28 cellular contexts compared by ENCODE assay signal in genomic region chr11:2734181-2735052, GRCh38. TPM values are rescaled to one million over a fixed set of nuclear protein-coding genes. Genes with fewer than 3 reads are reported as not detected.
DNase-seq lines count a peak whose midpoint lies in the region; ATAC-seq, FAIRE-seq and TF ChIP-seq lines count a peak whose summit lies in the region.
"Had no signal": no experiment of that assay in that cellular context is flagged by ENCODE, and none has a peak within 500 bp of the region (broad histone marks: within the 10 kb centered on the region; RNA-seq: fewer than 3 reads in every experiment).

No MANE protein-coding gene starts in this region.

- no peaks in the 10 kb centered on the region for H3K36me3 Mint-ChIP-seq in natural killer cell
- H3K36me3 Mint-ChIP-seq: CD8-positive, alpha-beta T cell had no signal

- TF ChIP-seq EP300 in K562 (IDR thresholded peaks at IDR 0.05; ENCODE audit: low read length) = no peak

- no peak overlapping the region for H3K18ac ChIP-seq in mesenchymal stem cell (ENCODE audit: low read depth in 1 of 2, low read length in 2 of 2)

- H2AFZ ChIP-seq in K562 (ENCODE audit: low read depth, low read length) = no peak overlapping the region
- no peak overlapping the region for H2AFZ ChIP-seq in mesenchymal stem cell (ENCODE audit: low read depth, low read length)

- no peaks in the 10 kb centered on the region for H3K27me3 Mint-ChIP-seq in stimulated activated naive CD8-positive, alpha-beta T cell treated with anti-CD3 and anti-CD28 coated beads, Interleukin-15, amount 100 ng/mL, for 72 hours
- no peaks in the 10 kb centered on the region for H3K27me3 Mint-ChIP-seq in natural killer cell (ENCODE audit: low read depth in 2 of 2)
- H3K27me3 Mint-ChIP-seq: effector memory CD8-positive, alpha-beta T cell; naive thymus-derived CD4-positive, alpha-beta T cell had no signal

- H3K4me1 ChIP-seq in K562 (replicated peaks in 1 of 2; ENCODE audit: control insufficient read depth in 2 of 2, insufficient read depth in 2 of 2, low read length in 2 of 2) (peaks cover 17 to 53% of the 10 kb centered on the region in 2 experiments), mesenchymal stem cell (ENCODE audit: control insufficient read depth, insufficient read depth, low read depth, low read length) (peaks cover 70% of the 10 kb centered on the region)
- H3K4me1 ChIP-seq: HAP-1, thyroid gland had no signal

- no peak for ATAC-seq in stimulated activated naive CD8-positive, alpha-beta T cell treated with anti-CD3 and anti-CD28 coated beads, Interleukin-15, amount 100 ng/mL, for 72 hours
- ATAC-seq in stimulated activated naive CD8-positive, alpha-beta T cell treated with anti-CD3 and anti-CD28 coated beads, Interleukin-15, Interleukin-2, amounts not matched to agents 100 U/mL and 50 U/mL, for 24 hours = no peak
- ATAC-seq in K562 = no peak
- no peak for ATAC-seq in natural killer cell
- no peak for ATAC-seq in HG03457 (IDR thresholded peaks at IDR 0.05; ENCODE audit: unreplicated experiment)
- ATAC-seq: activated CD4-positive, CD25-positive, alpha-beta regulatory T cell treated with anti-CD3 and anti-CD28 coated beads, Interleukin-2, amount 50 U/mL, for 24 hours; activated T-cell treated with anti-CD3 and anti-CD28 coated beads, Interleukin-2, amount 50 U/mL, for 72 hours; CD8-positive, alpha-beta T cell; effector memory CD8-positive, alpha-beta T cell; HepG2; naive thymus-derived CD4-positive, alpha-beta T cell had no signal

- no peak overlapping the region for H2BK5ac ChIP-seq in mesenchymal stem cell (ENCODE audit: low read depth, low read length, poor library complexity, severe bottlenecking)

- no peaks in the 10 kb centered on the region for H3K4me1 Mint-ChIP-seq in stimulated activated naive CD8-positive, alpha-beta T cell treated with anti-CD3 and anti-CD28 coated beads, Interleukin-15, amount 100 ng/mL, for 72 hours
- no peaks in the 10 kb centered on the region for H3K4me1 Mint-ChIP-seq in natural killer cell

- FAIRE-seq in K562 (lab: Jason Lieb, UNC) = no peak
- FAIRE-seq: astrocyte, HepG2 had no signal

- H4K8ac ChIP-seq in mesenchymal stem cell (ENCODE audit: low read length) = no peak overlapping the region

- H3K36me3 ChIP-seq in K562 (ENCODE audit: control insufficient read depth, insufficient read depth, low read length) (no peaks in the 10 kb centered on the region), mesenchymal stem cell (ENCODE audit: control insufficient read depth in 1 of 2, insufficient read depth in 2 of 2, low read depth in 1 of 2, low read length in 2 of 2) (no peaks in the 10 kb centered on the region)
- H3K36me3 ChIP-seq: HAP-1, ovary, SJSA1, thyroid gland, vagina had no signal

- no peaks in the 10 kb centered on the region for H3K79me1 ChIP-seq in mesenchymal stem cell (replicated peaks; ENCODE audit: low read length, poor library complexity, severe bottlenecking)

- H3K4me2 ChIP-seq in K562 (ENCODE audit: insufficient read depth, low read length) (no peak overlapping the region), mesenchymal stem cell (ENCODE audit: low read length, poor library complexity, severe bottlenecking) (no peak overlapping the region)

- H2BK12ac ChIP-seq in mesenchymal stem cell (ENCODE audit: low read length in 2 of 2) = no peak overlapping the region

- no peak overlapping the region for H3K27ac ChIP-seq in K562 (ENCODE audit: extremely low read depth, low read depth, low read length)
- no peak overlapping the region for H3K27ac ChIP-seq in mesenchymal stem cell (ENCODE audit: low read length, poor library complexity, severe bottlenecking)
- H3K27ac ChIP-seq: ovary, SJSA1, thyroid gland, vagina had no signal

- intact Hi-C loops in K562 (cut with micrococcal nuclease) (no loop called here), natural killer cell (cut with micrococcal nuclease) (no loop called here)

- peak overlapping the region; percentile 40 for H2AK5ac ChIP-seq in mesenchymal stem cell (ENCODE audit: low read length, severe bottlenecking)

- peak overlapping the region; percentile 71 for H2BK15ac ChIP-seq in mesenchymal stem cell (ENCODE audit: low read depth, poor library complexity, severe bottlenecking)

- TF ChIP-seq POLR2A in K562 (conservative IDR thresholded peaks at IDR 0.05) = no peak

- 54% methylated on average over 30 of the region's 32 CpGs for WGBS in K562 (ENCODE audit: insufficient coverage, low coverage, missing lambda C conversion rate)
- 89% methylated on average over 31 of the region's 32 CpGs for WGBS in mesenchymal stem cell

- no peaks in the 10 kb centered on the region; the same call in 1 of the 2 replicates for H4K20me1 ChIP-seq in K562 (replicated peaks; ENCODE audit: control insufficient read depth, insufficient read depth, low read length)

- H2BK120ac ChIP-seq in mesenchymal stem cell (ENCODE audit: low read depth, low read length) = no peak overlapping the region

- H4K91ac ChIP-seq in mesenchymal stem cell (ENCODE audit: low read length) = no peak overlapping the region

- POLR2A ChIA-PET in K562 (lab: Yijun Ruan, JAX) = interaction anchor here (0.6 to 1.1 kb wide), 2 partner anchors 9 to 156 kb away, joined by 3 to 6 read pairs; no protein-coding TSS in a partner anchor

- H3K27ac Mint-ChIP-seq in stimulated activated naive CD8-positive, alpha-beta T cell treated with anti-CD3 and anti-CD28 coated beads, Interleukin-15, amount 100 ng/mL, for 72 hours = peak overlapping the region; percentile 14 to 57
- no peak overlapping the region for H3K27ac Mint-ChIP-seq in natural killer cell
- H3K27ac Mint-ChIP-seq: activated T-cell treated with anti-CD3 and anti-CD28 coated beads, Interleukin-2, amount 50 U/mL, for 72 hours; CD8-positive, alpha-beta T cell; naive thymus-derived CD4-positive, alpha-beta T cell had no signal

- H3K4ac ChIP-seq in mesenchymal stem cell (ENCODE audit: low read depth in 1 of 2, low read length in 2 of 2) = no peak overlapping the region

- H3K27me3 ChIP-seq in K562 (ENCODE audit: control insufficient read depth in 2 of 2, insufficient read depth in 2 of 2, low read length in 2 of 2) (no peaks in the 10 kb centered on the region), mesenchymal stem cell (ENCODE audit: control insufficient read depth in 1 of 2, insufficient read depth in 1 of 2, low read length in 2 of 2) (peaks cover 0 to 5% of the 10 kb centered on the region in 2 experiments)
- H3K27me3 ChIP-seq: ovary, thyroid gland, vagina had no signal

- DNase-seq in stimulated activated naive CD8-positive, alpha-beta T cell treated with anti-CD3 and anti-CD28 coated beads, Interleukin-15, amount 100 ng/mL, for 72 hours = no peak
- DNase-seq in stimulated activated naive CD8-positive, alpha-beta T cell treated with anti-CD3 and anti-CD28 coated beads, Interleukin-15, Interleukin-2, amounts not matched to agents 100 U/mL and 50 U/mL, for 24 hours = no peak
- DNase-seq in K562 (ENCODE audit: extremely low read depth in 1 of 4, low spot score in 3 of 4) (no peak), mesenchymal stem cell (no peak), natural killer cell (no peak), NOMO-1 treated with DMSO at 0.1 percent for 48 hours (lab: John Stamatoyannopoulos, UW; ENCODE audit: unreplicated experiment) (no peak)
- no peak for DNase-seq in stimulated activated CD4-positive, alpha-beta T cell treated with anti-CD3 and anti-CD28 coated beads, Interleukin-4, amount 100 ng/mL, for 4 hours
- DNase-seq: activated CD4-positive, alpha-beta T cell treated with anti-CD3 and anti-CD28 coated beads, Interleukin-2, amount 50 U/mL, for 48 hours; activated T-cell treated with anti-CD3 and anti-CD28 coated beads, Interleukin-2, amount 50 U/mL, for 72 hours; caudate nucleus; CD8-positive, alpha-beta T cell; cortex of kidney; effector memory CD8-positive, alpha-beta T cell; naive thymus-derived CD4-positive, alpha-beta T cell; NCI-H1436 treated with DMSO at 0.1 percent for 48 hours; NCI-H2081 treated with DMSO at 0.1 percent for 48 hours; NCI-H345; NCI-H748 treated with DMSO at 0.1 percent for 48 hours; stimulated activated CD4-positive, alpha-beta T cell treated with anti-CD3 and anti-CD28 coated beads, Interleukin-1b, Interleukin-23, amount 100 ng/mL, for 48 hours; thyroid gland had no signal

- H3K14ac ChIP-seq in mesenchymal stem cell (ENCODE audit: low read length in 2 of 2) = no peak overlapping the region

- no peaks in the 10 kb centered on the region for H3K9me1 ChIP-seq in K562 (ENCODE audit: control insufficient read depth, insufficient read depth, low read length)

- in situ Hi-C loops in K562 (cut with MboI) = no loop called here

- H3K9me3 ChIP-seq in K562 (replicated peaks; ENCODE audit: control insufficient read depth, insufficient read depth, low read depth, low read length) (no peaks in the 10 kb centered on the region), mesenchymal stem cell (ENCODE audit: control insufficient read depth, low read length) (no peaks in the 10 kb centered on the region)
- H3K9me3 ChIP-seq: HAP-1, ovary, SJSA1, thyroid gland, vagina had no signal

- TF ChIP-seq CTCF in K562 (IDR thresholded peaks at IDR 0.05 in 2 of 3, conservative IDR thresholded peaks at IDR 0.05 in 1 of 3; ENCODE audit: insufficient read depth in 2 of 3, low read depth in 1 of 3, low read length in 3 of 3) (no peak), natural killer cell (IDR thresholded peaks at IDR 0.05) (no peak)

- BruUV-seq in K562 (replicated peaks; lab: Mats Ljungman, UMichigan) = no TSS peak

- no peak overlapping the region for H3K9ac ChIP-seq in K562 (ENCODE audit: insufficient read depth in 1 of 2, low read depth in 2 of 2, low read length in 2 of 2)
- H3K9ac ChIP-seq in mesenchymal stem cell (ENCODE audit: low read length) = no peak overlapping the region

- no peak for TF ChIP-seq RAD21 in K562 (CRISPR knock-in tag; conservative IDR thresholded peaks at IDR 0.05 in 1 of 2, IDR thresholded peaks at IDR 0.05 in 1 of 2)

- H3K79me2 ChIP-seq in K562 (ENCODE audit: control insufficient read depth, insufficient read depth, low read length) = no peaks in the 10 kb centered on the region

- CTCF ChIA-PET in K562 (lab: Yijun Ruan, JAX; ENCODE audit: low intra/inter-chr PET ratio) = no interaction called here

- no peak overlapping the region for H3K4me3 Mint-ChIP-seq in stimulated activated naive CD8-positive, alpha-beta T cell treated with anti-CD3 and anti-CD28 coated beads, Interleukin-15, amount 100 ng/mL, for 72 hours
- H3K4me3 Mint-ChIP-seq in natural killer cell = no peak overlapping the region
- H3K4me3 Mint-ChIP-seq: activated T-cell treated with anti-CD3 and anti-CD28 coated beads, Interleukin-2, amount 50 U/mL, for 72 hours; CD8-positive, alpha-beta T cell; effector memory CD8-positive, alpha-beta T cell; naive thymus-derived CD4-positive, alpha-beta T cell had no signal

- no peak overlapping the region for H3K23ac ChIP-seq in mesenchymal stem cell (ENCODE audit: low read length in 2 of 2)

- no peaks in the 10 kb centered on the region for H3K9me3 Mint-ChIP-seq in stimulated activated naive CD8-positive, alpha-beta T cell treated with anti-CD3 and anti-CD28 coated beads, Interleukin-15, amount 100 ng/mL, for 72 hours
- H3K9me3 Mint-ChIP-seq in natural killer cell = no peaks in the 10 kb centered on the region
- H3K9me3 Mint-ChIP-seq: activated T-cell treated with anti-CD3 and anti-CD28 coated beads, Interleukin-2, amount 50 U/mL, for 72 hours; CD8-positive, alpha-beta T cell; effector memory CD8-positive, alpha-beta T cell; naive thymus-derived CD4-positive, alpha-beta T cell had no signal

- H3K4me3 ChIP-seq in K562 (no peak overlapping the region), mesenchymal stem cell (ENCODE audit: insufficient read depth in 1 of 2, low read depth in 1 of 2, low read length in 2 of 2) (no peak overlapping the region)
- H3K4me3 ChIP-seq: HAP-1, ovary, SJSA1, thyroid gland, vagina had no signal

RNA-seq across cellular contexts. Expression of gene KCNQ1OT1, which starts 34.6 kb away (rescaled TPM):
- 32.7 and 48.2 TPM in 2 replicates for total RNA-seq in K562 (2011; cell fraction: chromatin; rRNA removed; ENCODE audit: low replicate concordance)
- 15.8 and 20.9 TPM in 2 replicates for total RNA-seq in K562 (2011; cell fraction: nucleolus; rRNA removed)
- total RNA-seq in K562 (2011; cell fraction: nucleoplasm; rRNA removed) = 36.4 and 61.6 TPM in 2 replicates
- total RNA-seq in K562 (2014; rRNA removed) (1.2 and 1.3 TPM in 2 replicates), K562 (2014; rRNA removed; fragmentation: Illumina TruSeq; extraction: Trizol) (2.0 TPM in 2 replicates), K562 (2015; rRNA removed; fragmentation: Illumina TruSeq; extraction: Trizol) (2.2 and 2.3 TPM in 2 replicates), K562 (2021) (1.4 and 1.7 TPM in 2 replicates), natural killer cell (under 1 TPM; 0.72 to 0.78 (median 0.75) TPM)
- polyA plus RNA-seq in K562 (2011; rRNA removed) (0.74 and 0.92 TPM in 2 replicates), K562 (2014; fragmentation: Illumina TruSeq; extraction: Trizol) (0.48 and 0.51 TPM in 2 replicates), K562 (2014; fragmentation: Nextera tagmentation; extraction: Ambion mirVana) (under 1 TPM; 0.04 to 0.17 TPM), K562 (2014; rRNA removed) (0.50 and 0.64 TPM in 2 replicates)
- polyA plus RNA-seq in K562 (2011; cell fraction: cytosol; rRNA removed) = 0.06 and 0.15 TPM in 2 replicates
- polyA plus RNA-seq in K562 (2011; cell fraction: nucleus; rRNA removed) = 5.9 and 6.5 TPM in 2 replicates
- polyA plus RNA-seq in K562 (2012) = 0.38 and 0.66 TPM in 2 replicates
- polyA minus RNA-seq in K562 (2011; rRNA and poly(A)+ RNA removed) = 7.7 and 12.9 TPM in 2 replicates
- polyA minus RNA-seq in K562 (2011; cell fraction: cytosol; rRNA and poly(A)+ RNA removed) = 0.48 and 1.0 TPM in 2 replicates
- 15.9 and 28.0 TPM in 2 replicates for polyA minus RNA-seq in K562 (2011; cell fraction: nucleus; rRNA and poly(A)+ RNA removed)
- polyA plus RNA-seq in mesenchymal stem cell (2013, experiment 1 of 2) = 0.08 TPM
- polyA plus RNA-seq in mesenchymal stem cell (2013, experiment 2 of 2) = 0.05 TPM

Comparison
In these comparisons a context has a peak if more than half of its experiments do, and no peak if none do; other contexts are left out.
1. H3K27ac Mint-ChIP-seq: peak in stimulated activated naive CD8-positive, alpha-beta T cell treated with anti-CD3 and anti-CD28 coated beads, Interleukin-15, amount 100 ng/mL, for 72 hours (2 of 2); none in natural killer cell (0 of 2).